ENCODE assay signal across 26 cellular contexts in the genomic region with DNA sequence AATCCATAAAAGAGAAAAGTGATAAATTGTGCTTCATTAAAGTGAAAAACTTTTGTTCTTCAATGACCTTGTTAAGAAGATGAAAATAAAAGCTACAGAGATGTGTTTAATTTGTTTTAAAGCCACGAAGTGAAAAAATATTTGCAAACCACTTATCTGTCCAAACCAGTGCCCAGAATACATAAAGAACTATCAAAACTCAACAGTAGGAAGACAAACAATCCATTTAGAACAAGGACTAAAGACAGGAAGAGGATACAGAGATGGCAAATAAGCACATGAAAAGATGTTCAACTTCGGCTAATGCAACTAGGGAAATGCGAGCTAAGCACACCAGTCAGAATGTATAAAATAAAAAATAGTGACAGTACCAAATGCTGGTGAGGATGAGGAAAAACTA. TPM values are rescaled to one million over a fixed set of nuclear protein-coding genes. Genes with fewer than 3 reads are reported as not detected.
"Had no signal": no experiment of that assay in that cellular context is flagged by ENCODE, and none has a peak within 500 bp of the region (broad histone marks: within the 10 kb centered on the region; RNA-seq: fewer than 3 reads in every experiment).

No MANE protein-coding gene starts in this region.

- H3K27ac Mint-ChIP-seq: effector memory CD8-positive, alpha-beta T cell; naive B cell; nephron; stimulated activated memory B cell treated with anti-CD40 and anti-IgM and Interleukin-4, amounts not matched to agents 10 μg/mL and 1 μg/mL and 100 μg/mL, for 72 hours; stimulated activated naive CD8-positive, alpha-beta T cell treated with anti-CD3 and anti-CD28 coated beads, Interleukin-15, Interleukin-2, amounts not matched to agents 100 ng/mL and 50 ng/mL, for 24 hours had no signal

- FAIRE-seq: islet of Langerhans had no signal

- H3K4me1 Mint-ChIP-seq: nephron had no signal

- DNase-seq: effector memory CD8-positive, alpha-beta T cell; gastrocnemius medialis; heart right ventricle; hypothalamus; kidney glomerular epithelial cell; mesendoderm; naive B cell; occipital lobe; psoas muscle; retina; spleen; stimulated activated CD4-positive, alpha-beta T cell treated with anti-CD3 and anti-CD28 coated beads, Interleukin-15, amount 100 ng/mL, for 24 hours; stimulated activated CD4-positive, alpha-beta T cell treated with anti-CD3 and anti-CD28 coated beads, Interleukin-1b, Interleukin-23, amount 100 ng/mL, for 48 hours; stimulated activated CD4-positive, alpha-beta T cell treated with anti-CD3 and anti-CD28 coated beads, Interleukin-4, amount 100 ng/mL, for 24 hours; tibial artery; upper lobe of left lung; uterus had no signal

- H3K36me3 Mint-ChIP-seq: stimulated activated memory B cell treated with anti-CD40 and anti-IgM and Interleukin-4, amounts not matched to agents 10 μg/mL and 1 μg/mL and 100 μg/mL, for 72 hours had no signal

- H3K4me3 Mint-ChIP-seq: effector memory CD8-positive, alpha-beta T cell; naive B cell; nephron; stimulated activated memory B cell treated with anti-CD40 and anti-IgM and Interleukin-4, amounts not matched to agents 10 μg/mL and 1 μg/mL and 100 μg/mL, for 72 hours; stimulated activated naive CD8-positive, alpha-beta T cell treated with anti-CD3 and anti-CD28 coated beads, Interleukin-15, Interleukin-2, amounts not matched to agents 100 ng/mL and 50 ng/mL, for 24 hours had no signal

- H3K9me3 Mint-ChIP-seq: effector memory CD8-positive, alpha-beta T cell; stimulated activated naive CD8-positive, alpha-beta T cell treated with anti-CD3 and anti-CD28 coated beads, Interleukin-15, Interleukin-2, amounts not matched to agents 100 ng/mL and 50 ng/mL, for 24 hours had no signal

RNA-seq across cellular contexts. Expression of a gene that starts 15.0 kb away (rescaled TPM):
- total RNA-seq: esophagus muscularis mucosa, fibroblast of villous mesenchyme, gastrocnemius medialis, lung microvascular endothelial cell, psoas muscle, sciatic nerve, skeletal muscle tissue, upper lobe of left lung had no signal

RNA-seq across cellular contexts. Expression of a gene that starts 24.4 kb away (rescaled TPM):
- total RNA-seq: fibroblast of villous mesenchyme, lung microvascular endothelial cell had no signal

RNA-seq across cellular contexts. Expression of a gene that starts 56.3 kb away (rescaled TPM):
- total RNA-seq: esophagus muscularis mucosa, gastrocnemius medialis, lung microvascular endothelial cell, sciatic nerve had no signal
